32 cellular contexts compared by ENCODE assay signal in genomic region chr1:39679821-39680220, GRCh38. TPM values are rescaled to one million over a fixed set of nuclear protein-coding genes. Genes with fewer than 3 reads are reported as not detected.
"Had no signal": no experiment of that assay in that cellular context is flagged by ENCODE, and none has a peak within 500 bp of the region (broad histone marks: within the 10 kb centered on the region; RNA-seq: fewer than 3 reads in every experiment).

No MANE protein-coding gene starts in this region.

- H3K9me3 Mint-ChIP-seq: activated B cell treated with CpG ODN at 0.5 μM for 24 hours; activated CD8-positive, alpha-beta T cell treated with anti-CD3 and anti-CD28 coated beads for 36 hours; activated naive CD4-positive, alpha-beta T cell treated with anti-CD3 and anti-CD28 coated beads, Interleukin-2, amount 50 U/mL, for 24 hours; activated naive CD8-positive, alpha-beta T cell treated with anti-CD3 and anti-CD28 coated beads, Interleukin-2, amount 50 U/mL, for 24 hours; activated T-helper 2 cell treated with anti-CD3 and anti-CD28 coated beads, Interferon-gamma antibody, Interleukin-2, Interleukin-4, amounts not matched to agents 10 μg/mL and 5 μg/mL and 100 μg/mL, durations not matched to agents 14 hours and 24 hours and 36 hours; stimulated activated memory B cell treated with anti-CD40 and anti-IgM and Interleukin-4, amounts not matched to agents 10 μg/mL and 1 μg/mL and 100 μg/mL, for 72 hours; stimulated activated naive CD8-positive, alpha-beta T cell treated with anti-CD3 and anti-CD28 coated beads, Interleukin-15, amount 100 ng/mL, for 72 hours; T-helper 2 cell treated with Interferon-gamma antibody and Interleukin-4, amounts not matched to agents 5 μg/mL and 100 μg/mL, for 36 hours had no signal

- H3K4me3 Mint-ChIP-seq: activated B cell treated with CpG ODN at 0.5 μM for 24 hours; activated CD8-positive, alpha-beta T cell treated with anti-CD3 and anti-CD28 coated beads for 36 hours; activated naive CD4-positive, alpha-beta T cell treated with anti-CD3 and anti-CD28 coated beads, Interleukin-2, amount 50 U/mL, for 24 hours; activated naive CD8-positive, alpha-beta T cell treated with anti-CD3 and anti-CD28 coated beads, Interleukin-2, amount 50 U/mL, for 24 hours; naive B cell; stimulated activated memory B cell treated with anti-CD40 and anti-IgM and Interleukin-4, amounts not matched to agents 10 μg/mL and 1 μg/mL and 100 μg/mL, for 72 hours; stimulated activated naive CD8-positive, alpha-beta T cell treated with anti-CD3 and anti-CD28 coated beads, Interleukin-15, amount 100 ng/mL, for 72 hours; T-helper 2 cell treated with Interferon-gamma antibody and Interleukin-4, amounts not matched to agents 5 μg/mL and 100 μg/mL, for 36 hours had no signal

- H3K9me3 ChIP-seq: esophagus squamous epithelium, ovary, suprapubic skin, tibial artery had no signal

- H3K4me2 ChIP-seq: smooth muscle cell had no signal

- H3K4me1 Mint-ChIP-seq: stimulated activated memory B cell treated with anti-CD40 and anti-IgM and Interleukin-4, amounts not matched to agents 10 μg/mL and 1 μg/mL and 100 μg/mL, for 72 hours had no signal

- FAIRE-seq: colon, frontal cortex had no signal

- H3K4me3 ChIP-seq: esophagus squamous epithelium, ovary, smooth muscle cell, suprapubic skin, tibial artery had no signal

- DNase-seq: activated B cell treated with CpG ODN at 0.5 μM for 24 hours; activated CD4-positive, alpha-beta T cell treated with anti-CD3 and anti-CD28 coated beads, Interleukin-2, amount 50 U/mL, for 1 hour; activated CD8-positive, alpha-beta T cell treated with anti-CD3 and anti-CD28 coated beads for 36 hours; activated naive CD8-positive, alpha-beta T cell treated with anti-CD3 and anti-CD28 coated beads, Interleukin-2, amount 50 U/mL, for 24 hours; activated T-cell treated with anti-CD3 and anti-CD28 coated beads, Interleukin-2, amount 50 U/mL, for 48 hours; anterior cingulate cortex; dermis blood vessel endothelial cell; effector CD4-positive, alpha-beta T cell; esophagus squamous epithelium; islet precursor cell; left cardiac atrium; left ventricle myocardium superior; naive B cell; ovary; stimulated activated CD4-positive, alpha-beta T cell treated with anti-CD3 and anti-CD28 coated beads, Interleukin-1b, Interleukin-23, amount 100 ng/mL, for 48 hours; stimulated activated CD4-positive, alpha-beta T cell treated with anti-CD3 and anti-CD28 coated beads, Interleukin-4, amount 100 ng/mL, for 4 hours; stimulated activated CD8-positive, alpha-beta memory T cell treated with anti-CD3 and anti-CD28 coated beads, Interleukin-4, amount 100 ng/mL, for 48 hours; stimulated activated naive CD8-positive, alpha-beta T cell treated with anti-CD3 and anti-CD28 coated beads, Interleukin-15, amount 100 ng/mL, for 72 hours; tibial artery had no signal

- H3K27ac Mint-ChIP-seq: activated B cell treated with CpG ODN at 0.5 μM for 24 hours; activated CD8-positive, alpha-beta T cell treated with anti-CD3 and anti-CD28 coated beads for 36 hours; activated naive CD4-positive, alpha-beta T cell treated with anti-CD3 and anti-CD28 coated beads, Interleukin-2, amount 50 U/mL, for 24 hours; activated naive CD8-positive, alpha-beta T cell treated with anti-CD3 and anti-CD28 coated beads, Interleukin-2, amount 50 U/mL, for 24 hours; activated T-helper 2 cell treated with anti-CD3 and anti-CD28 coated beads, Interferon-gamma antibody, Interleukin-2, Interleukin-4, amounts not matched to agents 10 μg/mL and 5 μg/mL and 100 μg/mL, durations not matched to agents 14 hours and 24 hours and 36 hours; naive B cell; progenitor cell of endocrine pancreas; stimulated activated memory B cell treated with anti-CD40 and anti-IgM and Interleukin-4, amounts not matched to agents 10 μg/mL and 1 μg/mL and 100 μg/mL, for 72 hours; stimulated activated naive CD8-positive, alpha-beta T cell treated with anti-CD3 and anti-CD28 coated beads, Interleukin-15, amount 100 ng/mL, for 72 hours; T-helper 2 cell treated with Interferon-gamma antibody and Interleukin-4, amounts not matched to agents 5 μg/mL and 100 μg/mL, for 36 hours had no signal

- H3K27ac ChIP-seq: epithelial cell of prostate, esophagus squamous epithelium, ovary, suprapubic skin, tibial artery had no signal

- H3K36me3 ChIP-seq: esophagus squamous epithelium, ovary, suprapubic skin, tibial artery had no signal

- H3K27me3 ChIP-seq: ovary had no signal

- H3K36me3 Mint-ChIP-seq: stimulated activated memory B cell treated with anti-CD40 and anti-IgM and Interleukin-4, amounts not matched to agents 10 μg/mL and 1 μg/mL and 100 μg/mL, for 72 hours had no signal

- ATAC-seq: activated CD8-positive, alpha-beta T cell treated with anti-CD3 and anti-CD28 coated beads for 36 hours; activated naive CD8-positive, alpha-beta T cell treated with anti-CD3 and anti-CD28 coated beads, Interleukin-2, amount 50 U/mL, for 24 hours; left cardiac atrium; left ventricle myocardium superior; sciatic nerve; stimulated activated memory B cell treated with anti-CD40 and anti-IgM and Interleukin-4, amounts not matched to agents 10 μg/mL and 1 μg/mL and 100 μg/mL, for 72 hours; stimulated activated naive CD8-positive, alpha-beta T cell treated with anti-CD3 and anti-CD28 coated beads, Interleukin-15, amount 100 ng/mL, for 72 hours had no signal

- H3K4me1 ChIP-seq: tibial artery had no signal

RNA-seq across cellular contexts. Expression of gene NT5C1A, which starts 7.9 kb away (rescaled TPM):
- total RNA-seq: activated B cell treated with CpG ODN at 0.5 μM for 24 hours, dermis blood vessel endothelial cell, esophagus squamous epithelium, lung microvascular endothelial cell, progenitor cell of endocrine pancreas, smooth muscle cell, suprapubic skin had no signal
- polyA plus RNA-seq: neural cell, smooth muscle cell had no signal

RNA-seq across cellular contexts. Expression of gene HPCAL4, which starts 11.4 kb away (rescaled TPM):
- total RNA-seq: activated B cell treated with CpG ODN at 0.5 μM for 24 hours, lung microvascular endothelial cell, progenitor cell of endocrine pancreas, sciatic nerve had no signal
- polyA plus RNA-seq: smooth muscle cell had no signal

RNA-seq across cellular contexts. Expression of gene HEYL, which starts 40.4 kb away (rescaled TPM):
- total RNA-seq: activated B cell treated with CpG ODN at 0.5 μM for 24 hours, lung microvascular endothelial cell had no signal
- polyA plus RNA-seq: neural cell had no signal
